8 cellular contexts compared by ENCODE assay signal in genomic region chr16:57185446-57185944, GRCh38. TPM values are rescaled to one million over a fixed set of nuclear protein-coding genes. Genes with fewer than 3 reads are reported as not detected.
DNase-seq lines count a peak whose midpoint lies in the region; ATAC-seq, FAIRE-seq and TF ChIP-seq lines count a peak whose summit lies in the region.

No MANE protein-coding gene starts in this region.

- peak; percentile 68 for FAIRE-seq in GM12892 (lab: Jason Lieb, UNC)
- FAIRE-seq in GM19239 (lab: Jason Lieb, UNC) = no peak

- no peaks in the 10 kb centered on the region for H3K9me3 Mint-ChIP-seq in stimulated activated effector memory CD8-positive, alpha-beta T cell treated with anti-CD3 and anti-CD28 coated beads, Interleukin-12 subunit alpha, Interleukin-12 subunit beta, amount 100 ng/mL, for 72 hours

- peak; percentile 55 for DNase-seq in AG20443 (ENCODE audit: low spot score)
- DNase-seq in GM12892 (ENCODE audit: insufficient read length) = peak; percentile 39
- peak; percentile 37 for DNase-seq in OCI-M1 (lab: John Stamatoyannopoulos, UW)
- peak; percentile 58 for DNase-seq in cerebellum (ENCODE audit: low spot score)
- peak; percentile 53 for DNase-seq in kidney glomerular epithelial cell (lab: John Stamatoyannopoulos, UW)
- DNase-seq in stimulated activated effector memory CD8-positive, alpha-beta T cell treated with anti-CD3 and anti-CD28 coated beads, Interleukin-12 subunit alpha, Interleukin-12 subunit beta, amount 100 ng/mL, for 72 hours (ENCODE audit: low spot score in 2 of 2) = peak in 1 of 2 donors; percentile 9
- DNase-seq in GM19239 (ENCODE audit: insufficient read length, low spot score) = no peak

- peaks cover 42% of the 10 kb centered on the region for H3K4me1 Mint-ChIP-seq in stimulated activated effector memory CD8-positive, alpha-beta T cell treated with anti-CD3 and anti-CD28 coated beads, Interleukin-12 subunit alpha, Interleukin-12 subunit beta, amount 100 ng/mL, for 72 hours

- no peak for TF ChIP-seq POLR2A in GM12892 (IDR thresholded peaks at IDR 0.05; ENCODE audit: low read depth, low read length)

- H3K4me3 Mint-ChIP-seq in stimulated activated effector memory CD8-positive, alpha-beta T cell treated with anti-CD3 and anti-CD28 coated beads, Interleukin-12 subunit alpha, Interleukin-12 subunit beta, amount 100 ng/mL, for 72 hours = peak overlapping the region; percentile 99

- H3K36me3 Mint-ChIP-seq in stimulated activated effector memory CD8-positive, alpha-beta T cell treated with anti-CD3 and anti-CD28 coated beads, Interleukin-12 subunit alpha, Interleukin-12 subunit beta, amount 100 ng/mL, for 72 hours = peaks cover 35% of the 10 kb centered on the region

- ATAC-seq in HG02798 (IDR thresholded peaks at IDR 0.05; ENCODE audit: poor library complexity, unreplicated experiment) = peak; percentile 40
- ATAC-seq in stimulated activated effector memory CD8-positive, alpha-beta T cell treated with anti-CD3 and anti-CD28 coated beads, Interleukin-12 subunit alpha, Interleukin-12 subunit beta, amount 100 ng/mL, for 72 hours = peak; percentile 41

- peak overlapping the region; percentile 99 for H3K27ac Mint-ChIP-seq in stimulated activated effector memory CD8-positive, alpha-beta T cell treated with anti-CD3 and anti-CD28 coated beads, Interleukin-12 subunit alpha, Interleukin-12 subunit beta, amount 100 ng/mL, for 72 hours

RNA-seq across cellular contexts. Expression of gene PSME3IP1, which starts 0.3 kb away (rescaled TPM):
- 123 TPM for polyA plus RNA-seq in GM12892 (2012; ENCODE audit: missing spikeins)
- total RNA-seq in cerebellum = 66.1 TPM

RNA-seq across cellular contexts. Expression of gene RSPRY1, which starts 0.6 kb away (rescaled TPM):
- 26.7 TPM for polyA plus RNA-seq in GM12892 (2012; ENCODE audit: missing spikeins)
- total RNA-seq in cerebellum = 61.0 TPM

RNA-seq across cellular contexts. Expression of gene ARL2BP, which starts 59.6 kb away (rescaled TPM):
- 20.3 TPM for polyA plus RNA-seq in GM12892 (2012; ENCODE audit: missing spikeins)
- total RNA-seq in cerebellum = 44.3 TPM
